In genomic region chr1:35788139-35788538, GRCh38 we compare ENCODE assay signal across 3 cellular contexts.
TF ChIP-seq lines count a peak whose summit lies in the region.

No MANE protein-coding gene starts in this region.

TF ChIP-seq in GM12891, 5 proteins besides CTCF, POLR2A, EP300 and RAD21:
- TF ChIP-seq PAX5 (IDR thresholded peaks at IDR 0.05; ENCODE audit: insufficient read depth, low read length, severe bottlenecking) (no peak), SPI1 (IDR thresholded peaks at IDR 0.05; ENCODE audit: low read depth, low read length) (no peak), POLR2AphosphoS5 (IDR thresholded peaks at IDR 0.05; ENCODE audit: low read depth, low read length) (no peak), POU2F2 (IDR thresholded peaks at IDR 0.05; ENCODE audit: low read depth, low read length) (no peak), TAF1 (IDR thresholded peaks at IDR 0.05; ENCODE audit: low read depth, low read length) (no peak)
TF ChIP-seq in GM12891: peak in this region for 0.

TF ChIP-seq in GM23338, 12 proteins besides CTCF, POLR2A, EP300 and RAD21:
- no peak for TF ChIP-seq ZNF331 (CRISPR knock-in tag; IDR thresholded peaks at IDR 0.05; ENCODE audit: low read depth)
- TF ChIP-seq, protein P1, sequence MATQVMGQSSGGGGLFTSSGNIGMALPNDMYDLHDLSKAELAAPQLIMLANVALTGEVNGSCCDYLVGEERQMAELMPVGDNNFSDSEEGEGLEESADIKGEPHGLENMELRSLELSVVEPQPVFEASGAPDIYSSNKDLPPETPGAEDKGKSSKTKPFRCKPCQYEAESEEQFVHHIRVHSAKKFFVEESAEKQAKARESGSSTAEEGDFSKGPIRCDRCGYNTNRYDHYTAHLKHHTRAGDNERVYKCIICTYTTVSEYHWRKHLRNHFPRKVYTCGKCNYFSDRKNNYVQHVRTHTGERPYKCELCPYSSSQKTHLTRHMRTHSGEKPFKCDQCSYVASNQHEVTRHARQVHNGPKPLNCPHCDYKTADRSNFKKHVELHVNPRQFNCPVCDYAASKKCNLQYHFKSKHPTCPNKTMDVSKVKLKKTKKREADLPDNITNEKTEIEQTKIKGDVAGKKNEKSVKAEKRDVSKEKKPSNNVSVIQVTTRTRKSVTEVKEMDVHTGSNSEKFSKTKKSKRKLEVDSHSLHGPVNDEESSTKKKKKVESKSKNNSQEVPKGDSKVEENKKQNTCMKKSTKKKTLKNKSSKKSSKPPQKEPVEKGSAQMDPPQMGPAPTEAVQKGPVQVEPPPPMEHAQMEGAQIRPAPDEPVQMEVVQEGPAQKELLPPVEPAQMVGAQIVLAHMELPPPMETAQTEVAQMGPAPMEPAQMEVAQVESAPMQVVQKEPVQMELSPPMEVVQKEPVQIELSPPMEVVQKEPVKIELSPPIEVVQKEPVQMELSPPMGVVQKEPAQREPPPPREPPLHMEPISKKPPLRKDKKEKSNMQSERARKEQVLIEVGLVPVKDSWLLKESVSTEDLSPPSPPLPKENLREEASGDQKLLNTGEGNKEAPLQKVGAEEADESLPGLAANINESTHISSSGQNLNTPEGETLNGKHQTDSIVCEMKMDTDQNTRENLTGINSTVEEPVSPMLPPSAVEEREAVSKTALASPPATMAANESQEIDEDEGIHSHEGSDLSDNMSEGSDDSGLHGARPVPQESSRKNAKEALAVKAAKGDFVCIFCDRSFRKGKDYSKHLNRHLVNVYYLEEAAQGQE (IDR thresholded peaks at IDR 0.05; ENCODE audit: unreplicated experiment): no peak
- TF ChIP-seq, protein P2, sequence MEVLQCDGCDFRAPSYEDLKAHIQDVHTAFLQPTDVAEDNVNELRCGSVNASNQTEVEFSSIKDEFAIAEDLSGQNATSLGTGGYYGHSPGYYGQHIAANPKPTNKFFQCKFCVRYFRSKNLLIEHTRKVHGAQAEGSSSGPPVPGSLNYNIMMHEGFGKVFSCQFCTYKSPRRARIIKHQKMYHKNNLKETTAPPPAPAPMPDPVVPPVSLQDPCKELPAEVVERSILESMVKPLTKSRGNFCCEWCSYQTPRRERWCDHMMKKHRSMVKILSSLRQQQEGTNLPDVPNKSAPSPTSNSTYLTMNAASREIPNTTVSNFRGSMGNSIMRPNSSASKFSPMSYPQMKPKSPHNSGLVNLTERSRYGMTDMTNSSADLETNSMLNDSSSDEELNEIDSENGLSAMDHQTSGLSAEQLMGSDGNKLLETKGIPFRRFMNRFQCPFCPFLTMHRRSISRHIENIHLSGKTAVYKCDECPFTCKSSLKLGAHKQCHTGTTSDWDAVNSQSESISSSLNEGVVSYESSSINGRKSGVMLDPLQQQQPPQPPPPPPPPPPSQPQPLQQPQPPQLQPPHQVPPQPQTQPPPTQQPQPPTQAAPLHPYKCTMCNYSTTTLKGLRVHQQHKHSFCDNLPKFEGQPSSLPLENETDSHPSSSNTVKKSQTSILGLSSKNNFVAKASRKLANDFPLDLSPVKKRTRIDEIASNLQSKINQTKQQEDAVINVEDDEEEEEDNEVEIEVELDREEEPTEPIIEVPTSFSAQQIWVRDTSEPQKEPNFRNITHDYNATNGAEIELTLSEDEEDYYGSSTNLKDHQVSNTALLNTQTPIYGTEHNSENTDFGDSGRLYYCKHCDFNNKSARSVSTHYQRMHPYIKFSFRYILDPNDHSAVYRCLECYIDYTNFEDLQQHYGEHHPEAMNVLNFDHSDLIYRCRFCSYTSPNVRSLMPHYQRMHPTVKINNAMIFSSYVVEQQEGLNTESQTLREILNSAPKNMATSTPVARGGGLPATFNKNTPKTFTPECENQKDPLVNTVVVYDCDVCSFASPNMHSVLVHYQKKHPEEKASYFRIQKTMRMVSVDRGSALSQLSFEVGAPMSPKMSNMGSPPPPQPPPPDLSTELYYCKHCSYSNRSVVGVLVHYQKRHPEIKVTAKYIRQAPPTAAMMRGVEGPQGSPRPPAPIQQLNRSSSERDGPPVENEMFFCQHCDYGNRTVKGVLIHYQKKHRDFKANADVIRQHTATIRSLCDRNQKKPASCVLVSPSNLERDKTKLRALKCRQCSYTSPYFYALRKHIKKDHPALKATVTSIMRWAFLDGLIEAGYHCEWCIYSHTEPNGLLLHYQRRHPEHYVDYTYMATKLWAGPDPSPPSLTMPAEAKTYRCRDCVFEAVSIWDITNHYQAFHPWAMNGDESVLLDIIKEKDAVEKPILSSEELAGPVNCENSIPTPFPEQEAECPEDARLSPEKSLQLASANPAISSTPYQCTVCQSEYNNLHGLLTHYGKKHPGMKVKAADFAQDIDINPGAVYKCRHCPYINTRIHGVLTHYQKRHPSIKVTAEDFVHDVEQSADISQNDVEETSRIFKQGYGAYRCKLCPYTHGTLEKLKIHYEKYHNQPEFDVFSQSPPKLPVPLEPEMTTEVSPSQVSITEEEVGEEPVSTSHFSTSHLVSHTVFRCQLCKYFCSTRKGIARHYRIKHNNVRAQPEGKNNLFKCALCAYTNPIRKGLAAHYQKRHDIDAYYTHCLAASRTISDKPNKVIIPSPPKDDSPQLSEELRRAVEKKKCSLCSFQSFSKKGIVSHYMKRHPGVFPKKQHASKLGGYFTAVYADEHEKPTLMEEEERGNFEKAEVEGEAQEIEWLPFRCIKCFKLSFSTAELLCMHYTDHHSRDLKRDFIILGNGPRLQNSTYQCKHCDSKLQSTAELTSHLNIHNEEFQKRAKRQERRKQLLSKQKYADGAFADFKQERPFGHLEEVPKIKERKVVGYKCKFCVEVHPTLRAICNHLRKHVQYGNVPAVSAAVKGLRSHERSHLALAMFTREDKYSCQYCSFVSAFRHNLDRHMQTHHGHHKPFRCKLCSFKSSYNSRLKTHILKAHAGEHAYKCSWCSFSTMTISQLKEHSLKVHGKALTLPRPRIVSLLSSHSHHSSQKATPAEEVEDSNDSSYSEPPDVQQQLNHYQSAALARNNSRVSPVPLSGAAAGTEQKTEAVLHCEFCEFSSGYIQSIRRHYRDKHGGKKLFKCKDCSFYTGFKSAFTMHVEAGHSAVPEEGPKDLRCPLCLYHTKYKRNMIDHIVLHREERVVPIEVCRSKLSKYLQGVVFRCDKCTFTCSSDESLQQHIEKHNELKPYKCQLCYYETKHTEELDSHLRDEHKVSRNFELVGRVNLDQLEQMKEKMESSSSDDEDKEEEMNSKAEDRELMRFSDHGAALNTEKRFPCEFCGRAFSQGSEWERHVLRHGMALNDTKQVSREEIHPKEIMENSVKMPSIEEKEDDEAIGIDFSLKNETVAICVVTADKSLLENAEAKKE (CRISPR knock-in tag; IDR thresholded peaks at IDR 0.05): no peak

TF ChIP-seq in K562, 482 proteins besides CTCF, POLR2A, EP300 and RAD21 (continues in another document):
- TF ChIP-seq ZNF197 (CRISPR knock-in tag; IDR thresholded peaks at IDR 0.05; ENCODE audit: low read depth) (no peak), XRCC4 (IDR thresholded peaks at IDR 0.05; ENCODE audit: extremely low read depth, insufficient read depth, insufficient read length) (no peak), ARID1B (IDR thresholded peaks at IDR 0.05) (peak; percentile 63), NR4A1 (CRISPR knock-in tag; IDR thresholded peaks at IDR 0.05) (no peak), NR4A1 (tag; IDR thresholded peaks at IDR 0.05) (no peak), MEF2A (IDR thresholded peaks at IDR 0.05; ENCODE audit: control insufficient read depth, low read depth, low read length) (peak; percentile 53; the same call in 1 of the 2 replicates), SMARCA4 (IDR thresholded peaks at IDR 0.05) (0 out of 2 replicates have a peak, but pooled peaks have one; percentile 15), CTBP1 (IDR thresholded peaks at IDR 0.05; ENCODE audit: borderline replicate concordance) (no peak), HDAC1 (IDR thresholded peaks at IDR 0.05) (no peak), ZNF239 (CRISPR knock-in tag; IDR thresholded peaks at IDR 0.05) (no peak), CEBPB (tag; IDR thresholded peaks at IDR 0.05) (peak; percentile 67), ATF7 (IDR thresholded peaks at IDR 0.05) (no peak), CEBPG (CRISPR knock-in tag; IDR thresholded peaks at IDR 0.05) (peak; percentile 50; the same call in 1 of the 2 replicates), CEBPG (tag; conservative IDR thresholded peaks at IDR 0.05 in 1 of 2, IDR thresholded peaks at IDR 0.05 in 1 of 2) (no peak), CCAR2 (IDR thresholded peaks at IDR 0.05; ENCODE audit: low read depth, low read length) (no peak), ZNF224 (CRISPR knock-in tag; IDR thresholded peaks at IDR 0.05) (no peak), CBX3 (IDR thresholded peaks at IDR 0.05; ENCODE audit: borderline replicate concordance in 1 of 2, low read length in 2 of 2) (no peak), NR1H2 (CRISPR knock-in tag; IDR thresholded peaks at IDR 0.05) (0 out of 2 replicates have a peak, but pooled peaks have one; percentile 70), ID3 (CRISPR knock-in tag; IDR thresholded peaks at IDR 0.05) (no peak), ID3 (tag; IDR thresholded peaks at IDR 0.05) (peak; percentile 68; the same call in 1 of the 2 replicates), GATA2 (CRISPR knock-in tag; IDR thresholded peaks at IDR 0.05) (0 out of 2 replicates have a peak, but pooled peaks have one; percentile 26), ATF6 (CRISPR knock-in tag; IDR thresholded peaks at IDR 0.05) (no peak), TCF3 (CRISPR knock-in tag; IDR thresholded peaks at IDR 0.05) (peak; percentile 82), TGIF2 (CRISPR knock-in tag; IDR thresholded peaks at IDR 0.05) (no peak), ZNF57 (CRISPR knock-in tag; IDR thresholded peaks at IDR 0.05) (no peak), NFATC3 (IDR thresholded peaks at IDR 0.05) (0 out of 2 replicates have a peak, but pooled peaks have one; percentile 47), ZNF212 (CRISPR knock-in tag; IDR thresholded peaks at IDR 0.05) (no peak), ZEB2 (IDR thresholded peaks at IDR 0.05) (0 out of 2 replicates have a peak, but pooled peaks have one; percentile 47), ZNF444 (CRISPR knock-in tag; IDR thresholded peaks at IDR 0.05) (no peak), MEF2D (tag; conservative IDR thresholded peaks at IDR 0.05; ENCODE audit: low read depth) (0 out of 2 replicates have a peak, but pooled peaks have one; percentile 61), ZNF324 (CRISPR knock-in tag; IDR thresholded peaks at IDR 0.05) (no peak), IFI16 (CRISPR knock-in tag; IDR thresholded peaks at IDR 0.05) (no peak), KDM1A (IDR thresholded peaks at IDR 0.05) (peak in 1 of 2 experiments; percentile 41; a peak in 1 of 4 replicates), HNRNPL (IDR thresholded peaks at IDR 0.05; ENCODE audit: low read depth, low read length) (no peak), CBX1 (IDR thresholded peaks at IDR 0.05; ENCODE audit: low read depth) (no peak), SAP30 (IDR thresholded peaks at IDR 0.05; ENCODE audit: borderline replicate concordance, insufficient read depth, low read depth, low read length, poor library complexity, severe bottlenecking) (no peak), BRCA1 (IDR thresholded peaks at IDR 0.05) (no peak), BRCA1 (CRISPR knock-in tag; IDR thresholded peaks at IDR 0.05) (no peak), NR2C1 (IDR thresholded peaks at IDR 0.05) (no peak), NR2C1 (tag; IDR thresholded peaks at IDR 0.05) (0 out of 2 replicates have a peak, but pooled peaks have one; percentile 10), RBM22 (IDR thresholded peaks at IDR 0.05; ENCODE audit: low read depth, low read length, poor library complexity, severe bottlenecking) (no peak), CBFA2T3 (IDR thresholded peaks at IDR 0.05) (peak; percentile 71), KHSRP (IDR thresholded peaks at IDR 0.05) (no peak)
- TF ChIP-seq, protein P3, sequence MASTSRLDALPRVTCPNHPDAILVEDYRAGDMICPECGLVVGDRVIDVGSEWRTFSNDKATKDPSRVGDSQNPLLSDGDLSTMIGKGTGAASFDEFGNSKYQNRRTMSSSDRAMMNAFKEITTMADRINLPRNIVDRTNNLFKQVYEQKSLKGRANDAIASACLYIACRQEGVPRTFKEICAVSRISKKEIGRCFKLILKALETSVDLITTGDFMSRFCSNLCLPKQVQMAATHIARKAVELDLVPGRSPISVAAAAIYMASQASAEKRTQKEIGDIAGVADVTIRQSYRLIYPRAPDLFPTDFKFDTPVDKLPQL (IDR thresholded peaks at IDR 0.05; ENCODE audit: extremely low read depth, insufficient read length): no peak
- TF ChIP-seq, protein P4, sequence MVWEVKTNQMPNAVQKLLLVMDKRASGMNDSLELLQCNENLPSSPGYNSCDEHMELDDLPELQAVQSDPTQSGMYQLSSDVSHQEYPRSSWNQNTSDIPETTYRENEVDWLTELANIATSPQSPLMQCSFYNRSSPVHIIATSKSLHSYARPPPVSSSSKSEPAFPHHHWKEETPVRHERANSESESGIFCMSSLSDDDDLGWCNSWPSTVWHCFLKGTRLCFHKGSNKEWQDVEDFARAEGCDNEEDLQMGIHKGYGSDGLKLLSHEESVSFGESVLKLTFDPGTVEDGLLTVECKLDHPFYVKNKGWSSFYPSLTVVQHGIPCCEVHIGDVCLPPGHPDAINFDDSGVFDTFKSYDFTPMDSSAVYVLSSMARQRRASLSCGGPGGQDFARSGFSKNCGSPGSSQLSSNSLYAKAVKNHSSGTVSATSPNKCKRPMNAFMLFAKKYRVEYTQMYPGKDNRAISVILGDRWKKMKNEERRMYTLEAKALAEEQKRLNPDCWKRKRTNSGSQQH (CRISPR knock-in tag; IDR thresholded peaks at IDR 0.05): peak; percentile 39; the same call in 1 of the 2 replicates
- TF ChIP-seq, protein P5, sequence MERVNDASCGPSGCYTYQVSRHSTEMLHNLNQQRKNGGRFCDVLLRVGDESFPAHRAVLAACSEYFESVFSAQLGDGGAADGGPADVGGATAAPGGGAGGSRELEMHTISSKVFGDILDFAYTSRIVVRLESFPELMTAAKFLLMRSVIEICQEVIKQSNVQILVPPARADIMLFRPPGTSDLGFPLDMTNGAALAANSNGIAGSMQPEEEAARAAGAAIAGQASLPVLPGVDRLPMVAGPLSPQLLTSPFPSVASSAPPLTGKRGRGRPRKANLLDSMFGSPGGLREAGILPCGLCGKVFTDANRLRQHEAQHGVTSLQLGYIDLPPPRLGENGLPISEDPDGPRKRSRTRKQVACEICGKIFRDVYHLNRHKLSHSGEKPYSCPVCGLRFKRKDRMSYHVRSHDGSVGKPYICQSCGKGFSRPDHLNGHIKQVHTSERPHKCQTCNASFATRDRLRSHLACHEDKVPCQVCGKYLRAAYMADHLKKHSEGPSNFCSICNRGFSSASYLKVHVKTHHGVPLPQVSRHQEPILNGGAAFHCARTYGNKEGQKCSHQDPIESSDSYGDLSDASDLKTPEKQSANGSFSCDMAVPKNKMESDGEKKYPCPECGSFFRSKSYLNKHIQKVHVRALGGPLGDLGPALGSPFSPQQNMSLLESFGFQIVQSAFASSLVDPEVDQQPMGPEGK (CRISPR knock-in tag; IDR thresholded peaks at IDR 0.05; ENCODE audit: borderline replicate concordance): no peak
